1 cellular context compared by ENCODE assay signal in genomic region chr14:102827716-102828115, GRCh38.
TF ChIP-seq lines count a peak whose summit lies in the region.

No MANE protein-coding gene starts in this region.

TF ChIP-seq in WTC11, 78 proteins besides CTCF, POLR2A, EP300 and RAD21 (continued from another document):
- no peak for TF ChIP-seq E2F4 (CRISPR knock-in tag; IDR thresholded peaks at IDR 0.05; ENCODE audit: borderline replicate concordance, low read depth)
- TF ChIP-seq PREB (CRISPR knock-in tag; IDR thresholded peaks at IDR 0.05; ENCODE audit: borderline replicate concordance): no peak
- no peak for TF ChIP-seq HMGA2 (CRISPR knock-in tag; IDR thresholded peaks at IDR 0.05)
- TF ChIP-seq FOXP4 (CRISPR knock-in tag; IDR thresholded peaks at IDR 0.05): no peak
- no peak for TF ChIP-seq GRHL2 (CRISPR knock-in tag; IDR thresholded peaks at IDR 0.05; ENCODE audit: insufficient replicate concordance, severe bottlenecking)
- TF ChIP-seq TEAD1 (CRISPR knock-in tag; IDR thresholded peaks at IDR 0.05): no peak
